Comparison of ENCODE assay signal across 16 cellular contexts in genomic region chr16:4890026-4890425, GRCh38.
DNase-seq lines count a peak whose midpoint lies in the region; FAIRE-seq and TF ChIP-seq lines count a peak whose summit lies in the region.
"Had no signal": no experiment of that assay in that cellular context is flagged by ENCODE, and none has a peak within 500 bp of the region (broad histone marks: within the 10 kb centered on the region; RNA-seq: fewer than 3 reads in every experiment).

No MANE protein-coding gene starts in this region.

- CTCF ChIA-PET in RWPE1 (lab: Yijun Ruan, JAX) = no interaction called here

- POLR2A ChIA-PET in RWPE1 (lab: Yijun Ruan, JAX; ENCODE audit: low non-redundant PET) = no interaction called here

- peak overlapping the region; percentile 57 for H3K27ac ChIP-seq in RWPE1
- H3K27ac ChIP-seq: BLaER1 had no signal

- H3K36me3 Mint-ChIP-seq in nephron progenitor cell (ENCODE audit: low read depth) = peaks cover 22% of the 10 kb centered on the region

- peak overlapping the region; percentile 78 for H3K27ac Mint-ChIP-seq in nephron progenitor cell
- H3K27ac Mint-ChIP-seq: CD8-positive, alpha-beta T cell had no signal

- no peak overlapping the region for H3K4me3 ChIP-seq in foreskin fibroblast (ENCODE audit: low read depth in 1 of 2, low read length in 2 of 2)
- H3K4me3 ChIP-seq: BLaER1 had no signal

- no peak for FAIRE-seq in urothelium cell line (lab: Jason Lieb, UNC)
- FAIRE-seq: G401.6, GM12891, GM19239, H1 had no signal

- no peak overlapping the region for H3K4me3 Mint-ChIP-seq in nephron progenitor cell
- H3K4me3 Mint-ChIP-seq: CD8-positive, alpha-beta T cell; H9 had no signal

- DNase-seq in NCI-H2171 treated with DMSO at 0.1 percent for 48 hours (lab: John Stamatoyannopoulos, UW) = peak; percentile 28
- DNase-seq in NCI-H2171 (lab: John Stamatoyannopoulos, UW) = no peak
- no peak for DNase-seq in RWPE1 (ENCODE audit: low spot score)
- no peak for DNase-seq in nephron progenitor cell
- DNase-seq in urothelium cell line (ENCODE audit: low spot score) = no peak
- no peak for DNase-seq in foreskin fibroblast
- DNase-seq in NCI-H1694 (lab: John Stamatoyannopoulos, UW) = no peak
- DNase-seq: 8988T; Calu3; CD8-positive, alpha-beta T cell; H9 had no signal

- no peaks in the 10 kb centered on the region for H3K9me3 Mint-ChIP-seq in nephron progenitor cell
- H3K9me3 Mint-ChIP-seq: CD8-positive, alpha-beta T cell; H9 had no signal

- no peaks in the 10 kb centered on the region for H3K27me3 Mint-ChIP-seq in nephron progenitor cell (ENCODE audit: low read depth, poor library complexity)

- no peak for TF ChIP-seq CTCF in RWPE1 (conservative IDR thresholded peaks at IDR 0.05; ENCODE audit: low read depth)
- TF ChIP-seq CTCF in nephron progenitor cell (IDR thresholded peaks at IDR 0.05) = no peak
- no peak for TF ChIP-seq CTCF in foreskin fibroblast (IDR thresholded peaks at IDR 0.05; ENCODE audit: low read depth, low read length)

- H3K4me1 Mint-ChIP-seq in nephron progenitor cell = peaks cover 6% of the 10 kb centered on the region
- H3K4me1 Mint-ChIP-seq: H9 had no signal
